1 cellular context compared by ENCODE assay signal in the genomic region with DNA sequence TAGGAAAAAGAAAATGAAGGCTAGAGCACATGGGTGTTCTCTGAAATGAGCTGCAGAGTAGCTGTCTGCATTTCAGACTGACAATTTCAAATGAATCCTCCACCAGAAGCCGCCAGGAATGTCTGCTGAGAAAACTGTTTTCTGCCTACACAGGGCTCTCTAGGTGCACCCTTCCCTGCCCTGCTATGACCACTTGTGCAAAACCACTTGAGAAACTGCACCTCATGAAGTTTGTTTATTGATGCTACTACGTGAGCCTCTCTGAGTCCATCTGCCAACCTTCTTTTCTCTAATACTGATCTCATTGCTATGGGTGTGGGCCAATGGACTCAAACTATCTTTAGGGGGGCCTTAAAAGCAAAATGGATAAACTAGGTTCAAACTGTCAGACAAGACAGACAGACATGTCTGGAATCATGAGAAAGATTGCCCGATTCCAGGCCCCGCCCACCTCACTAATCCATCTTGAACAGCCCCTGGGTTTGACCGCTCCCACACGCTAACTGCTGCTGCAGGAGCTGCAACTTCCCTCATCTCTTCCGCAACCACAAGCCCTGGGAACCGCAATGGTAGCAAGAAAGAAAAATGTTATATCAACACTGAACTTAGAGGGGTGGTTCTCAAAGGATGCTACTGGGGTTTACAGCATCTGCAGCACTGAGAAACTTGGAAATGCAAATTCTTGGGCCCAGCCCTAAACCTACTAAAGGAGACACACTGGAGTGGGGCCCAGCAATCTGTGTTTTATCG.
TF ChIP-seq lines count a peak whose summit lies in the region.

No MANE protein-coding gene starts in this region.

TF ChIP-seq in K562, 482 proteins besides CTCF, POLR2A, EP300 and RAD21 (continued from another document and continues in another):
- TF ChIP-seq, protein P1, sequence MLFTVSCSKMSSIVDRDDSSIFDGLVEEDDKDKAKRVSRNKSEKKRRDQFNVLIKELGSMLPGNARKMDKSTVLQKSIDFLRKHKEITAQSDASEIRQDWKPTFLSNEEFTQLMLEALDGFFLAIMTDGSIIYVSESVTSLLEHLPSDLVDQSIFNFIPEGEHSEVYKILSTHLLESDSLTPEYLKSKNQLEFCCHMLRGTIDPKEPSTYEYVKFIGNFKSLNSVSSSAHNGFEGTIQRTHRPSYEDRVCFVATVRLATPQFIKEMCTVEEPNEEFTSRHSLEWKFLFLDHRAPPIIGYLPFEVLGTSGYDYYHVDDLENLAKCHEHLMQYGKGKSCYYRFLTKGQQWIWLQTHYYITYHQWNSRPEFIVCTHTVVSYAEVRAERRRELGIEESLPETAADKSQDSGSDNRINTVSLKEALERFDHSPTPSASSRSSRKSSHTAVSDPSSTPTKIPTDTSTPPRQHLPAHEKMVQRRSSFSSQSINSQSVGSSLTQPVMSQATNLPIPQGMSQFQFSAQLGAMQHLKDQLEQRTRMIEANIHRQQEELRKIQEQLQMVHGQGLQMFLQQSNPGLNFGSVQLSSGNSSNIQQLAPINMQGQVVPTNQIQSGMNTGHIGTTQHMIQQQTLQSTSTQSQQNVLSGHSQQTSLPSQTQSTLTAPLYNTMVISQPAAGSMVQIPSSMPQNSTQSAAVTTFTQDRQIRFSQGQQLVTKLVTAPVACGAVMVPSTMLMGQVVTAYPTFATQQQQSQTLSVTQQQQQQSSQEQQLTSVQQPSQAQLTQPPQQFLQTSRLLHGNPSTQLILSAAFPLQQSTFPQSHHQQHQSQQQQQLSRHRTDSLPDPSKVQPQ (CRISPR knock-in tag; IDR thresholded peaks at IDR 0.05; ENCODE audit: borderline replicate concordance), result no peak
- TF ChIP-seq RHOXF2B (CRISPR knock-in tag; conservative IDR thresholded peaks at IDR 0.05), result no peak
- TF ChIP-seq, protein P2, sequence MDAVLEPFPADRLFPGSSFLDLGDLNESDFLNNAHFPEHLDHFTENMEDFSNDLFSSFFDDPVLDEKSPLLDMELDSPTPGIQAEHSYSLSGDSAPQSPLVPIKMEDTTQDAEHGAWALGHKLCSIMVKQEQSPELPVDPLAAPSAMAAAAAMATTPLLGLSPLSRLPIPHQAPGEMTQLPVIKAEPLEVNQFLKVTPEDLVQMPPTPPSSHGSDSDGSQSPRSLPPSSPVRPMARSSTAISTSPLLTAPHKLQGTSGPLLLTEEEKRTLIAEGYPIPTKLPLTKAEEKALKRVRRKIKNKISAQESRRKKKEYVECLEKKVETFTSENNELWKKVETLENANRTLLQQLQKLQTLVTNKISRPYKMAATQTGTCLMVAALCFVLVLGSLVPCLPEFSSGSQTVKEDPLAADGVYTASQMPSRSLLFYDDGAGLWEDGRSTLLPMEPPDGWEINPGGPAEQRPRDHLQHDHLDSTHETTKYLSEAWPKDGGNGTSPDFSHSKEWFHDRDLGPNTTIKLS (IDR thresholded peaks at IDR 0.05; ENCODE audit: borderline replicate concordance, low read depth), result no peak
- TF ChIP-seq ZNF507 (tag; conservative IDR thresholded peaks at IDR 0.05), result no peak
- TF ChIP-seq TCF7 (IDR thresholded peaks at IDR 0.05; ENCODE audit: borderline replicate concordance), result no peak
- TF ChIP-seq, protein P3, sequence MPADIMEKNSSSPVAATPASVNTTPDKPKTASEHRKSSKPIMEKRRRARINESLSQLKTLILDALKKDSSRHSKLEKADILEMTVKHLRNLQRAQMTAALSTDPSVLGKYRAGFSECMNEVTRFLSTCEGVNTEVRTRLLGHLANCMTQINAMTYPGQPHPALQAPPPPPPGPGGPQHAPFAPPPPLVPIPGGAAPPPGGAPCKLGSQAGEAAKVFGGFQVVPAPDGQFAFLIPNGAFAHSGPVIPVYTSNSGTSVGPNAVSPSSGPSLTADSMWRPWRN (IDR thresholded peaks at IDR 0.05; ENCODE audit: low read depth), result peak; percentile 72
- TF ChIP-seq CCNT2 (IDR thresholded peaks at IDR 0.05; ENCODE audit: borderline replicate concordance, extremely low read depth, insufficient read length, low read depth, low read length), result peak; percentile 50
- TF ChIP-seq PHF21A (IDR thresholded peaks at IDR 0.05; ENCODE audit: borderline replicate concordance, low read depth), result no peak
- TF ChIP-seq SAFB (IDR thresholded peaks at IDR 0.05; ENCODE audit: borderline replicate concordance, low read depth, low read length), result no peak
- TF ChIP-seq, protein P4, sequence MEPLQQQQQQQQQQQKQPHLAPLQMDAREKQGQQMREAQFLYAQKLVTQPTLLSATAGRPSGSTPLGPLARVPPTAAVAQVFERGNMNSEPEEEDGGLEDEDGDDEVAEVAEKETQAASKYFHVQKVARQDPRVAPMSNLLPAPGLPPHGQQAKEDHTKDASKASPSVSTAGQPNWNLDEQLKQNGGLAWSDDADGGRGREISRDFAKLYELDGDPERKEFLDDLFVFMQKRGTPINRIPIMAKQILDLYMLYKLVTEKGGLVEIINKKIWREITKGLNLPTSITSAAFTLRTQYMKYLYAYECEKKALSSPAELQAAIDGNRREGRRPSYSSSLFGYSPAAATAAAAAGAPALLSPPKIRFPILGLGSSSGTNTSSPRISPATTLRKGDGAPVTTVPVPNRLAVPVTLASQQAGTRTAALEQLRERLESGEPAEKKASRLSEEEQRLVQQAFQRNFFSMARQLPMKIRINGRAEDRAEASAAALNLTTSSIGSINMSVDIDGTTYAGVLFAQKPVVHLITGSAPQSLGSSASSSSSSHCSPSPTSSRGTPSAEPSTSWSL (CRISPR knock-in tag; IDR thresholded peaks at IDR 0.05; ENCODE audit: borderline replicate concordance), result no peak
- peak; percentile 17; the same call in 1 of the 2 replicates for TF ChIP-seq L3MBTL2 (IDR thresholded peaks at IDR 0.05)
- TF ChIP-seq, protein P5, sequence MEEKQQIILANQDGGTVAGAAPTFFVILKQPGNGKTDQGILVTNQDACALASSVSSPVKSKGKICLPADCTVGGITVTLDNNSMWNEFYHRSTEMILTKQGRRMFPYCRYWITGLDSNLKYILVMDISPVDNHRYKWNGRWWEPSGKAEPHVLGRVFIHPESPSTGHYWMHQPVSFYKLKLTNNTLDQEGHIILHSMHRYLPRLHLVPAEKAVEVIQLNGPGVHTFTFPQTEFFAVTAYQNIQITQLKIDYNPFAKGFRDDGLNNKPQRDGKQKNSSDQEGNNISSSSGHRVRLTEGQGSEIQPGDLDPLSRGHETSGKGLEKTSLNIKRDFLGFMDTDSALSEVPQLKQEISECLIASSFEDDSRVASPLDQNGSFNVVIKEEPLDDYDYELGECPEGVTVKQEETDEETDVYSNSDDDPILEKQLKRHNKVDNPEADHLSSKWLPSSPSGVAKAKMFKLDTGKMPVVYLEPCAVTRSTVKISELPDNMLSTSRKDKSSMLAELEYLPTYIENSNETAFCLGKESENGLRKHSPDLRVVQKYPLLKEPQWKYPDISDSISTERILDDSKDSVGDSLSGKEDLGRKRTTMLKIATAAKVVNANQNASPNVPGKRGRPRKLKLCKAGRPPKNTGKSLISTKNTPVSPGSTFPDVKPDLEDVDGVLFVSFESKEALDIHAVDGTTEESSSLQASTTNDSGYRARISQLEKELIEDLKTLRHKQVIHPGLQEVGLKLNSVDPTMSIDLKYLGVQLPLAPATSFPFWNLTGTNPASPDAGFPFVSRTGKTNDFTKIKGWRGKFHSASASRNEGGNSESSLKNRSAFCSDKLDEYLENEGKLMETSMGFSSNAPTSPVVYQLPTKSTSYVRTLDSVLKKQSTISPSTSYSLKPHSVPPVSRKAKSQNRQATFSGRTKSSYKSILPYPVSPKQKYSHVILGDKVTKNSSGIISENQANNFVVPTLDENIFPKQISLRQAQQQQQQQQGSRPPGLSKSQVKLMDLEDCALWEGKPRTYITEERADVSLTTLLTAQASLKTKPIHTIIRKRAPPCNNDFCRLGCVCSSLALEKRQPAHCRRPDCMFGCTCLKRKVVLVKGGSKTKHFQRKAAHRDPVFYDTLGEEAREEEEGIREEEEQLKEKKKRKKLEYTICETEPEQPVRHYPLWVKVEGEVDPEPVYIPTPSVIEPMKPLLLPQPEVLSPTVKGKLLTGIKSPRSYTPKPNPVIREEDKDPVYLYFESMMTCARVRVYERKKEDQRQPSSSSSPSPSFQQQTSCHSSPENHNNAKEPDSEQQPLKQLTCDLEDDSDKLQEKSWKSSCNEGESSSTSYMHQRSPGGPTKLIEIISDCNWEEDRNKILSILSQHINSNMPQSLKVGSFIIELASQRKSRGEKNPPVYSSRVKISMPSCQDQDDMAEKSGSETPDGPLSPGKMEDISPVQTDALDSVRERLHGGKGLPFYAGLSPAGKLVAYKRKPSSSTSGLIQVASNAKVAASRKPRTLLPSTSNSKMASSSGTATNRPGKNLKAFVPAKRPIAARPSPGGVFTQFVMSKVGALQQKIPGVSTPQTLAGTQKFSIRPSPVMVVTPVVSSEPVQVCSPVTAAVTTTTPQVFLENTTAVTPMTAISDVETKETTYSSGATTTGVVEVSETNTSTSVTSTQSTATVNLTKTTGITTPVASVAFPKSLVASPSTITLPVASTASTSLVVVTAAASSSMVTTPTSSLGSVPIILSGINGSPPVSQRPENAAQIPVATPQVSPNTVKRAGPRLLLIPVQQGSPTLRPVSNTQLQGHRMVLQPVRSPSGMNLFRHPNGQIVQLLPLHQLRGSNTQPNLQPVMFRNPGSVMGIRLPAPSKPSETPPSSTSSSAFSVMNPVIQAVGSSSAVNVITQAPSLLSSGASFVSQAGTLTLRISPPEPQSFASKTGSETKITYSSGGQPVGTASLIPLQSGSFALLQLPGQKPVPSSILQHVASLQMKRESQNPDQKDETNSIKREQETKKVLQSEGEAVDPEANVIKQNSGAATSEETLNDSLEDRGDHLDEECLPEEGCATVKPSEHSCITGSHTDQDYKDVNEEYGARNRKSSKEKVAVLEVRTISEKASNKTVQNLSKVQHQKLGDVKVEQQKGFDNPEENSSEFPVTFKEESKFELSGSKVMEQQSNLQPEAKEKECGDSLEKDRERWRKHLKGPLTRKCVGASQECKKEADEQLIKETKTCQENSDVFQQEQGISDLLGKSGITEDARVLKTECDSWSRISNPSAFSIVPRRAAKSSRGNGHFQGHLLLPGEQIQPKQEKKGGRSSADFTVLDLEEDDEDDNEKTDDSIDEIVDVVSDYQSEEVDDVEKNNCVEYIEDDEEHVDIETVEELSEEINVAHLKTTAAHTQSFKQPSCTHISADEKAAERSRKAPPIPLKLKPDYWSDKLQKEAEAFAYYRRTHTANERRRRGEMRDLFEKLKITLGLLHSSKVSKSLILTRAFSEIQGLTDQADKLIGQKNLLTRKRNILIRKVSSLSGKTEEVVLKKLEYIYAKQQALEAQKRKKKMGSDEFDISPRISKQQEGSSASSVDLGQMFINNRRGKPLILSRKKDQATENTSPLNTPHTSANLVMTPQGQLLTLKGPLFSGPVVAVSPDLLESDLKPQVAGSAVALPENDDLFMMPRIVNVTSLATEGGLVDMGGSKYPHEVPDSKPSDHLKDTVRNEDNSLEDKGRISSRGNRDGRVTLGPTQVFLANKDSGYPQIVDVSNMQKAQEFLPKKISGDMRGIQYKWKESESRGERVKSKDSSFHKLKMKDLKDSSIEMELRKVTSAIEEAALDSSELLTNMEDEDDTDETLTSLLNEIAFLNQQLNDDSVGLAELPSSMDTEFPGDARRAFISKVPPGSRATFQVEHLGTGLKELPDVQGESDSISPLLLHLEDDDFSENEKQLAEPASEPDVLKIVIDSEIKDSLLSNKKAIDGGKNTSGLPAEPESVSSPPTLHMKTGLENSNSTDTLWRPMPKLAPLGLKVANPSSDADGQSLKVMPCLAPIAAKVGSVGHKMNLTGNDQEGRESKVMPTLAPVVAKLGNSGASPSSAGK (IDR thresholded peaks at IDR 0.05), result no peak; the same call in 1 of the 2 replicates
- TF ChIP-seq, protein P6, sequence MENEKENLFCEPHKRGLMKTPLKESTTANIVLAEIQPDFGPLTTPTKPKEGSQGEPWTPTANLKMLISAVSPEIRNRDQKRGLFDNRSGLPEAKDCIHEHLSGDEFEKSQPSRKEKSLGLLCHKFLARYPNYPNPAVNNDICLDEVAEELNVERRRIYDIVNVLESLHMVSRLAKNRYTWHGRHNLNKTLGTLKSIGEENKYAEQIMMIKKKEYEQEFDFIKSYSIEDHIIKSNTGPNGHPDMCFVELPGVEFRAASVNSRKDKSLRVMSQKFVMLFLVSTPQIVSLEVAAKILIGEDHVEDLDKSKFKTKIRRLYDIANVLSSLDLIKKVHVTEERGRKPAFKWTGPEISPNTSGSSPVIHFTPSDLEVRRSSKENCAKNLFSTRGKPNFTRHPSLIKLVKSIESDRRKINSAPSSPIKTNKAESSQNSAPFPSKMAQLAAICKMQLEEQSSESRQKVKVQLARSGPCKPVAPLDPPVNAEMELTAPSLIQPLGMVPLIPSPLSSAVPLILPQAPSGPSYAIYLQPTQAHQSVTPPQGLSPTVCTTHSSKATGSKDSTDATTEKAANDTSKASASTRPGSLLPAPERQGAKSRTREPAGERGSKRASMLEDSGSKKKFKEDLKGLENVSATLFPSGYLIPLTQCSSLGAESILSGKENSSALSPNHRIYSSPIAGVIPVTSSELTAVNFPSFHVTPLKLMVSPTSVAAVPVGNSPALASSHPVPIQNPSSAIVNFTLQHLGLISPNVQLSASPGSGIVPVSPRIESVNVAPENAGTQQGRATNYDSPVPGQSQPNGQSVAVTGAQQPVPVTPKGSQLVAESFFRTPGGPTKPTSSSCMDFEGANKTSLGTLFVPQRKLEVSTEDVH (IDR thresholded peaks at IDR 0.05; ENCODE audit: low read depth, partially characterized antibody), result no peak
- TF ChIP-seq, protein P7, sequence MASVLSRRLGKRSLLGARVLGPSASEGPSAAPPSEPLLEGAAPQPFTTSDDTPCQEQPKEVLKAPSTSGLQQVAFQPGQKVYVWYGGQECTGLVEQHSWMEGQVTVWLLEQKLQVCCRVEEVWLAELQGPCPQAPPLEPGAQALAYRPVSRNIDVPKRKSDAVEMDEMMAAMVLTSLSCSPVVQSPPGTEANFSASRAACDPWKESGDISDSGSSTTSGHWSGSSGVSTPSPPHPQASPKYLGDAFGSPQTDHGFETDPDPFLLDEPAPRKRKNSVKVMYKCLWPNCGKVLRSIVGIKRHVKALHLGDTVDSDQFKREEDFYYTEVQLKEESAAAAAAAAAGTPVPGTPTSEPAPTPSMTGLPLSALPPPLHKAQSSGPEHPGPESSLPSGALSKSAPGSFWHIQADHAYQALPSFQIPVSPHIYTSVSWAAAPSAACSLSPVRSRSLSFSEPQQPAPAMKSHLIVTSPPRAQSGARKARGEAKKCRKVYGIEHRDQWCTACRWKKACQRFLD (CRISPR knock-in tag; IDR thresholded peaks at IDR 0.05), result no peak
- TF ChIP-seq CCAR2 (IDR thresholded peaks at IDR 0.05; ENCODE audit: low read depth, low read length), result no peak
- peak; percentile 6 for TF ChIP-seq HDAC3 (IDR thresholded peaks at IDR 0.05; ENCODE audit: borderline replicate concordance, partially characterized antibody)
- TF ChIP-seq SRSF7 (optimal IDR thresholded peaks at IDR 0.05; ENCODE audit: low read depth, low read length), result no peak
- TF ChIP-seq, protein P8, sequence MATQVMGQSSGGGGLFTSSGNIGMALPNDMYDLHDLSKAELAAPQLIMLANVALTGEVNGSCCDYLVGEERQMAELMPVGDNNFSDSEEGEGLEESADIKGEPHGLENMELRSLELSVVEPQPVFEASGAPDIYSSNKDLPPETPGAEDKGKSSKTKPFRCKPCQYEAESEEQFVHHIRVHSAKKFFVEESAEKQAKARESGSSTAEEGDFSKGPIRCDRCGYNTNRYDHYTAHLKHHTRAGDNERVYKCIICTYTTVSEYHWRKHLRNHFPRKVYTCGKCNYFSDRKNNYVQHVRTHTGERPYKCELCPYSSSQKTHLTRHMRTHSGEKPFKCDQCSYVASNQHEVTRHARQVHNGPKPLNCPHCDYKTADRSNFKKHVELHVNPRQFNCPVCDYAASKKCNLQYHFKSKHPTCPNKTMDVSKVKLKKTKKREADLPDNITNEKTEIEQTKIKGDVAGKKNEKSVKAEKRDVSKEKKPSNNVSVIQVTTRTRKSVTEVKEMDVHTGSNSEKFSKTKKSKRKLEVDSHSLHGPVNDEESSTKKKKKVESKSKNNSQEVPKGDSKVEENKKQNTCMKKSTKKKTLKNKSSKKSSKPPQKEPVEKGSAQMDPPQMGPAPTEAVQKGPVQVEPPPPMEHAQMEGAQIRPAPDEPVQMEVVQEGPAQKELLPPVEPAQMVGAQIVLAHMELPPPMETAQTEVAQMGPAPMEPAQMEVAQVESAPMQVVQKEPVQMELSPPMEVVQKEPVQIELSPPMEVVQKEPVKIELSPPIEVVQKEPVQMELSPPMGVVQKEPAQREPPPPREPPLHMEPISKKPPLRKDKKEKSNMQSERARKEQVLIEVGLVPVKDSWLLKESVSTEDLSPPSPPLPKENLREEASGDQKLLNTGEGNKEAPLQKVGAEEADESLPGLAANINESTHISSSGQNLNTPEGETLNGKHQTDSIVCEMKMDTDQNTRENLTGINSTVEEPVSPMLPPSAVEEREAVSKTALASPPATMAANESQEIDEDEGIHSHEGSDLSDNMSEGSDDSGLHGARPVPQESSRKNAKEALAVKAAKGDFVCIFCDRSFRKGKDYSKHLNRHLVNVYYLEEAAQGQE (CRISPR knock-in tag; IDR thresholded peaks at IDR 0.05; ENCODE audit: low read depth), result no peak
